In genomic region chr1:31296486-31297272, GRCh38 we compare ENCODE assay signal across 8 cellular contexts. TPM values are rescaled to one million over a fixed set of nuclear protein-coding genes. Genes with fewer than 3 reads are reported as not detected.
DNase-seq lines count a peak whose midpoint lies in the region; ATAC-seq and TF ChIP-seq lines count a peak whose summit lies in the region.

TSS of gene SNRNP40 (minus strand) at chr1:31296788. CDS start at chr1:31296751, 37 bp downstream.
TSS of gene ZCCHC17 (plus strand) at chr1:31297032. CDS start at chr1:31310099, 13,067 bp downstream.

- H3K36me3 Mint-ChIP-seq in nephron progenitor cell (ENCODE audit: low read depth) = peaks cover 30% of the 10 kb centered on the region

- peaks cover 35% of the 10 kb centered on the region for H3K36me3 ChIP-seq in RWPE2 (ENCODE audit: low read depth)
- peaks cover 14 to 31% (median 22%) of the 10 kb centered on the region in 4 donors for H3K36me3 ChIP-seq in stomach

- TF ChIP-seq EP300 in stomach (IDR thresholded peaks at IDR 0.05) = no peak

- H3K27me3 ChIP-seq in RWPE2 (ENCODE audit: insufficient read depth, poor library complexity, severe bottlenecking) (no peaks in the 10 kb centered on the region), stomach (no peaks in the 10 kb centered on the region)

- H3K9me3 Mint-ChIP-seq in nephron progenitor cell = no peaks in the 10 kb centered on the region

- H3K4me1 ChIP-seq in RWPE2 (ENCODE audit: insufficient read depth, poor library complexity, severe bottlenecking) (no peaks in the 10 kb centered on the region), stomach (peaks cover 17 to 49% (median 37%) of the 10 kb centered on the region in 4 donors)

- peaks cover 2% of the 10 kb centered on the region for H3K27me3 Mint-ChIP-seq in nephron progenitor cell (ENCODE audit: low read depth, poor library complexity)

- no peaks in the 10 kb centered on the region for H3K4me1 Mint-ChIP-seq in nephron progenitor cell

- WGBS in stomach, 5 donors = 0 to 1% (median 0%) methylated on average over 40 to 53 of the region's 53 CpGs

- DNase-seq in ELF-1 (ENCODE audit: low read depth, low spot score) (peak; percentile 99), H4 (ENCODE audit: low spot score) (peak; percentile 99), LoVo (ENCODE audit: low spot score) (peak; percentile 98), RWPE2 (ENCODE audit: low spot score) (peak; percentile 94), fibroblast of the aortic adventitia (ENCODE audit: low read depth) (peak; percentile 99), nephron progenitor cell (peak; percentile 91), stomach (peak; percentile 95)
- peak; percentile 85 for DNase-seq in activated T-helper 9 cell treated with anti-CD3 and anti-CD28 coated beads, Interleukin-2, amount 50 U/mL, for 16 hours (ENCODE audit: low read depth)

- intact Hi-C loops in stomach (cut with DNase I; ENCODE audit: low total_unique reads) = no loop called here

- H3K27ac ChIP-seq in RWPE2 (ENCODE audit: poor library complexity, severe bottlenecking) (peak within 1 kb of the TSS; percentile 42), stomach (peak within 1 kb of the TSS; percentile 84 to 92 (median 92))

- H3K9me3 ChIP-seq in RWPE2 (ENCODE audit: severe bottlenecking) (no peaks in the 10 kb centered on the region), stomach (no peaks in the 10 kb centered on the region)

- TF ChIP-seq CTCF in RWPE2 (IDR thresholded peaks at IDR 0.05; ENCODE audit: poor library complexity, severe bottlenecking) = no peak
- TF ChIP-seq CTCF in fibroblast of the aortic adventitia (IDR thresholded peaks at IDR 0.05; ENCODE audit: insufficient read depth, low read length) = peak; percentile 27
- TF ChIP-seq CTCF in nephron progenitor cell (IDR thresholded peaks at IDR 0.05) = no peak
- TF ChIP-seq CTCF in stomach (IDR thresholded peaks at IDR 0.05) = peak in 1 of 7 experiments; percentile 10

- H3K4me3 Mint-ChIP-seq in nephron progenitor cell = no peak within 1 kb of the TSS

- H3K4me3 ChIP-seq in RWPE2 (ENCODE audit: severe bottlenecking) (peak within 1 kb of the TSS; percentile 82), fibroblast of the aortic adventitia (ENCODE audit: low read depth, low read length) (peak within 1 kb of the TSS; percentile 100), stomach (peak within 1 kb of the TSS; percentile 71 to 93 (median 77))

- peak in 2 of 4 donors; percentile 59 to 75 for TF ChIP-seq POLR2A in stomach (IDR thresholded peaks at IDR 0.05)

- peak; percentile 97 for ATAC-seq in RWPE2 (ENCODE audit: low read depth)

- peak within 1 kb of the TSS; percentile 83 for H3K27ac Mint-ChIP-seq in nephron progenitor cell

RNA-seq across cellular contexts. Expression of gene SNRNP40, which starts in this region (rescaled TPM):
- total RNA-seq in H4 (2014; rRNA removed; shearing (Covaris generic)) = 134 and 141 TPM in 2 replicates
- 50.3 and 112 TPM in 2 replicates for total RNA-seq in fibroblast of the aortic adventitia (ENCODE audit: low replicate concordance)
- total RNA-seq in stomach = 100 to 1,000 TPM in 1 of 5 donors, 10 to 100 TPM in 3, 1 to 10 TPM in 1; 1.8 to 100 (median 21.3) TPM
- polyA plus RNA-seq in stomach = 10 to 100 TPM; 16.6 to 19.7 (median 19.4) TPM

RNA-seq across cellular contexts. Expression of gene ZCCHC17, which starts in this region (rescaled TPM):
- 33.6 and 50.2 TPM in 2 replicates for total RNA-seq in H4 (2014; rRNA removed; shearing (Covaris generic))
- total RNA-seq in fibroblast of the aortic adventitia (ENCODE audit: low replicate concordance) = 11.4 and 39.9 TPM in 2 replicates
- 10 to 100 TPM in 2 of 5 donors, 1 to 10 TPM in 2, not detected in 1; 1.8 to 31.6 (median 15.0) TPM for total RNA-seq in stomach
- 10 to 100 TPM; 23.2 to 39.0 (median 32.7) TPM for polyA plus RNA-seq in stomach

Comparison
In these comparisons a context has a peak if more than half of its experiments do, and no peak if none do; other contexts are left out.
1. Peak in every context shown above with its lines: DNase-seq, ATAC-seq, H3K4me3 ChIP-seq and H3K27ac ChIP-seq.